ENCODE assay signal across 35 cellular contexts in genomic region chr6:147103007-147103406, GRCh38.
"Had no signal": no experiment of that assay in that cellular context is flagged by ENCODE, and none has a peak within 500 bp of the region (broad histone marks: within the 10 kb centered on the region; RNA-seq: fewer than 3 reads in every experiment).

No MANE protein-coding gene starts in this region.

- DNase-seq: activated CD4-positive, alpha-beta memory T cell treated with anti-CD3 and anti-CD28 coated beads, Interleukin-2, amount 10 ng/mL, durations not matched to agents 7 days and 5 days; activated CD4-positive, alpha-beta T cell treated with anti-CD3 and anti-CD28 coated beads for 1 hour; activated CD4-positive, alpha-beta T cell treated with anti-CD3 and anti-CD28 coated beads for 36 hours; activated CD4-positive, alpha-beta T cell treated with anti-CD3 and anti-CD28 coated beads for 48 hours; activated CD4-positive, alpha-beta T cell treated with anti-CD3 and anti-CD28 coated beads, Interleukin-2, amount 10 ng/mL, durations not matched to agents 7 days and 5 days; activated CD4-positive, alpha-beta T cell treated with anti-CD3 and anti-CD28 coated beads, Interleukin-2, amount 50 U/mL, for 48 hours; activated CD4-positive, CD25-positive, alpha-beta regulatory T cell; activated CD8-positive, alpha-beta memory T cell treated with anti-CD3 and anti-CD28 coated beads for 24 hours; activated CD8-positive, alpha-beta memory T cell treated with anti-CD3 and anti-CD28 coated beads, Interleukin-2, amount 10 ng/mL, durations not matched to agents 7 days and 5 days; activated CD8-positive, alpha-beta memory T cell treated with anti-CD3 and anti-CD28 coated beads, Interleukin-2, amount 50 U/mL, for 48 hours; activated CD8-positive, alpha-beta T cell treated with anti-CD3 and anti-CD28 coated beads, Interleukin-2, amount 10 ng/mL, durations not matched to agents 7 days and 5 days; activated effector memory CD4-positive, alpha-beta T cell treated with anti-CD3 and anti-CD28 coated beads, Interleukin-2, amount 50 U/mL, for 16 hours; activated gamma-delta T cell treated with Interleukin-2 at 50 U/mL for 16 hours; activated naive CD4-positive, alpha-beta T cell; activated naive CD4-positive, alpha-beta T cell treated with anti-CD3 and anti-CD28 coated beads for 36 hours; activated naive CD4-positive, alpha-beta T cell treated with anti-CD3 and anti-CD28 coated beads, Interleukin-2, amount 50 U/mL, for 16 hours; activated naive CD8-positive, alpha-beta T cell treated with anti-CD3 and anti-CD28 coated beads for 36 hours; activated T-cell treated with anti-CD3 and anti-CD28 coated beads, Interleukin-2, amount 50 U/mL, for 24 hours; activated T-cell treated with anti-CD3 and anti-CD28 coated beads, Interleukin-2, amount 50 U/mL, for 48 hours; adrenal gland; amniotic stem cell; aorta; caudate nucleus; cerebellar nuclear complex; T-cell; T-helper 9 cell; WERI-Rb-1 had no signal

- H3K27me3 Mint-ChIP-seq: activated CD4-positive, alpha-beta memory T cell treated with anti-CD3 and anti-CD28 coated beads, Interleukin-2, amount 10 ng/mL, durations not matched to agents 7 days and 5 days; activated CD4-positive, alpha-beta T cell treated with anti-CD3 and anti-CD28 coated beads for 36 hours; activated CD4-positive, alpha-beta T cell treated with anti-CD3 and anti-CD28 coated beads, Interleukin-2, amount 10 ng/mL, durations not matched to agents 7 days and 5 days; activated CD8-positive, alpha-beta memory T cell treated with anti-CD3 and anti-CD28 coated beads, Interleukin-2, amount 10 ng/mL, durations not matched to agents 7 days and 5 days; activated naive CD8-positive, alpha-beta T cell treated with anti-CD3 and anti-CD28 coated beads for 36 hours; activated T-cell treated with anti-CD3 and anti-CD28 coated beads, Interleukin-2, amount 50 U/mL, for 24 hours; brain; central memory CD8-positive, alpha-beta T cell; T-cell had no signal

- H3K4me3 ChIP-seq: adrenal gland, cardiac muscle cell had no signal

- H3K36me3 Mint-ChIP-seq: activated CD8-positive, alpha-beta memory T cell treated with anti-CD3 and anti-CD28 coated beads, Interleukin-2, amount 10 ng/mL, durations not matched to agents 7 days and 5 days; activated naive CD4-positive, alpha-beta T cell treated with anti-CD3 and anti-CD28 coated beads, Interleukin-2, amount 50 U/mL, for 72 hours; activated naive CD8-positive, alpha-beta T cell treated with anti-CD3 and anti-CD28 coated beads for 36 hours; brain; T-cell; WTC11 had no signal

- H3K36me3 ChIP-seq: adrenal gland, cardiac muscle cell, WERI-Rb-1 had no signal

- FAIRE-seq: bronchial epithelial cell had no signal

- H3K4me3 Mint-ChIP-seq: activated CD4-positive, alpha-beta memory T cell treated with anti-CD3 and anti-CD28 coated beads, Interleukin-2, amount 10 ng/mL, durations not matched to agents 7 days and 5 days; activated CD4-positive, alpha-beta T cell treated with anti-CD3 and anti-CD28 coated beads for 36 hours; activated CD4-positive, alpha-beta T cell treated with anti-CD3 and anti-CD28 coated beads, Interleukin-2, amount 10 ng/mL, durations not matched to agents 7 days and 5 days; activated CD8-positive, alpha-beta memory T cell treated with anti-CD3 and anti-CD28 coated beads, Interleukin-2, amount 10 ng/mL, durations not matched to agents 7 days and 5 days; activated CD8-positive, alpha-beta T cell treated with anti-CD3 and anti-CD28 coated beads, Interleukin-2, amount 10 ng/mL, durations not matched to agents 7 days and 5 days; activated naive CD4-positive, alpha-beta T cell treated with anti-CD3 and anti-CD28 coated beads for 36 hours; activated naive CD8-positive, alpha-beta T cell treated with anti-CD3 and anti-CD28 coated beads for 36 hours; activated T-cell treated with anti-CD3 and anti-CD28 coated beads, Interleukin-2, amount 50 U/mL, for 24 hours; brain; central memory CD8-positive, alpha-beta T cell; T-cell; T-helper 2 cell treated with Interferon-gamma antibody and Interleukin-4, amounts not matched to agents 5 μg/mL and 100 μg/mL, for 36 hours; WTC11 had no signal

- H3K27ac Mint-ChIP-seq: activated CD4-positive, alpha-beta memory T cell treated with anti-CD3 and anti-CD28 coated beads, Interleukin-2, amount 10 ng/mL, durations not matched to agents 7 days and 5 days; activated CD4-positive, alpha-beta T cell treated with anti-CD3 and anti-CD28 coated beads for 36 hours; activated CD8-positive, alpha-beta memory T cell treated with anti-CD3 and anti-CD28 coated beads, Interleukin-2, amount 10 ng/mL, durations not matched to agents 7 days and 5 days; activated naive CD4-positive, alpha-beta T cell treated with anti-CD3 and anti-CD28 coated beads for 36 hours; activated naive CD4-positive, alpha-beta T cell treated with anti-CD3 and anti-CD28 coated beads, Interleukin-2, amount 50 U/mL, for 72 hours; activated naive CD8-positive, alpha-beta T cell treated with anti-CD3 and anti-CD28 coated beads for 36 hours; activated T-cell treated with anti-CD3 and anti-CD28 coated beads, Interleukin-2, amount 50 U/mL, for 24 hours; brain; T-helper 2 cell treated with Interferon-gamma antibody and Interleukin-4, amounts not matched to agents 5 μg/mL and 100 μg/mL, for 36 hours; WTC11 had no signal

- H3K9me3 ChIP-seq: adrenal gland had no signal

- H3K27ac ChIP-seq: adrenal gland, cardiac muscle cell, WERI-Rb-1 had no signal

- H3K4me1 Mint-ChIP-seq: WTC11 had no signal

- H3K9me3 Mint-ChIP-seq: activated naive CD4-positive, alpha-beta T cell treated with anti-CD3 and anti-CD28 coated beads for 36 hours; activated naive CD4-positive, alpha-beta T cell treated with anti-CD3 and anti-CD28 coated beads, Interleukin-2, amount 50 U/mL, for 72 hours; activated naive CD8-positive, alpha-beta T cell treated with anti-CD3 and anti-CD28 coated beads for 36 hours; activated T-cell treated with anti-CD3 and anti-CD28 coated beads, Interleukin-2, amount 50 U/mL, for 24 hours; brain; central memory CD8-positive, alpha-beta T cell; T-helper 2 cell treated with Interferon-gamma antibody and Interleukin-4, amounts not matched to agents 5 μg/mL and 100 μg/mL, for 36 hours; WTC11 had no signal

- ATAC-seq: activated CD4-positive, alpha-beta T cell treated with anti-CD3 and anti-CD28 coated beads for 36 hours; activated CD4-positive, CD25-positive, alpha-beta regulatory T cell treated with anti-CD3 and anti-CD28 coated beads, Interleukin-2, amount 50 U/mL, for 24 hours; activated CD8-positive, alpha-beta memory T cell treated with anti-CD3 and anti-CD28 coated beads, Interleukin-2, amount 10 ng/mL, durations not matched to agents 7 days and 5 days; activated CD8-positive, alpha-beta T cell treated with anti-CD3 and anti-CD28 coated beads, Interleukin-2, amount 10 ng/mL, durations not matched to agents 7 days and 5 days; activated naive CD4-positive, alpha-beta T cell treated with anti-CD3 and anti-CD28 coated beads, Interleukin-2, amount 50 U/mL, for 72 hours; T-cell; WTC11 had no signal

- H3K27me3 ChIP-seq: adrenal gland, cardiac muscle cell had no signal

- H3K4me1 ChIP-seq: adrenal gland had no signal
